17 cellular contexts compared by ENCODE assay signal in genomic region chr2:215692387-215693079, GRCh38.
A peak's percentile ranks its signal among the peaks of the same experiment; 100 is the strongest.
DNase-seq lines count a peak whose midpoint lies in the region; ATAC-seq, FAIRE-seq and TF ChIP-seq lines count a peak whose summit lies in the region.
"Had no signal": no experiment of that assay in that cellular context is flagged by ENCODE, and none has a peak within 500 bp of the region (broad histone marks: within the 10 kb centered on the region; RNA-seq: fewer than 3 reads in every experiment).

No MANE protein-coding gene starts in this region.

- H3K4me2 ChIP-seq in A549: peak overlapping the region; percentile 45; the same call in 1 of the 3 replicates
- peak overlapping the region; percentile 65 for H3K4me2 ChIP-seq in PC-3 (ENCODE audit: low read length)
- peak overlapping the region; percentile 69 for H3K4me2 ChIP-seq in endothelial cell of umbilical vein (ENCODE audit: insufficient read depth, low read length)

- FAIRE-seq in A549 (lab: Jason Lieb, UNC) (no peak), endothelial cell of umbilical vein (lab: Jason Lieb, UNC) (peak; percentile 21)
- FAIRE-seq: A204.1 had no signal

- CTCF ChIA-PET in A549 (lab: Yijun Ruan, JAX): interaction anchor here (0.8 kb wide), 1 partner anchor 99 kb away, joined by 3 read pairs; no protein-coding TSS in a partner anchor
- CTCF ChIA-PET in PC-3 (lab: Charles Lee): no interaction called here
- CTCF ChIA-PET in endothelial cell of umbilical vein (lab: Charles Lee): interaction anchor here (0.7 to 2.2 kb wide), 11 partner anchors 11 to 270 kb away, joined by 3 to 7 read pairs (median 3); no protein-coding TSS in a partner anchor

- H3K9ac ChIP-seq in PC-3 (ENCODE audit: low read length) (no peak overlapping the region), endothelial cell of umbilical vein (replicated peaks; ENCODE audit: extremely low read depth, insufficient read depth, low read length) (peak overlapping the region; percentile 61)

- no peak overlapping the region for H3K4me3 ChIP-seq in A549
- no peak overlapping the region for H3K4me3 ChIP-seq in PC-3 (ENCODE audit: low read length)
- H3K4me3 ChIP-seq in endothelial cell of umbilical vein (replicated peaks in 1 of 3; ENCODE audit: insufficient read depth in 1 of 3, low read depth in 1 of 3, low read length in 3 of 3): no peak overlapping the region
- H3K4me3 ChIP-seq in mesodermal cell (ENCODE audit: extremely low read depth, insufficient read depth, low read length, poor library complexity, severe bottlenecking): no peak overlapping the region
- no peak overlapping the region for H3K4me3 ChIP-seq in esophagus squamous epithelium
- H3K4me3 ChIP-seq: SJCRH30, skin epidermis had no signal

- TF ChIP-seq POLR2A in A549 (IDR thresholded peaks at IDR 0.05; ENCODE audit: low read length) (no peak), endothelial cell of umbilical vein (IDR thresholded peaks at IDR 0.05; ENCODE audit: low read depth, low read length) (no peak), esophagus squamous epithelium (IDR thresholded peaks at IDR 0.05) (no peak)

- no peaks in the 10 kb centered on the region for H3F3A ChIP-seq in PC-3 (ENCODE audit: low read length, unreplicated experiment)

- BruUV-seq in PC-3 (replicated peaks; lab: Mats Ljungman, UMichigan): no TSS peak
- BruUV-seq in endothelial cell of umbilical vein (replicated peaks; lab: Mats Ljungman, UMichigan): TSS peak; percentile 53

- TF ChIP-seq CTCF in A549 (IDR thresholded peaks at IDR 0.05): no peak
- TF ChIP-seq CTCF in PC-3 (conservative IDR thresholded peaks at IDR 0.05; ENCODE audit: low read depth, low read length): no peak
- TF ChIP-seq CTCF in endothelial cell of umbilical vein (IDR thresholded peaks at IDR 0.05; ENCODE audit: extremely low read depth in 1 of 2, insufficient read depth in 1 of 2, low read depth in 1 of 2, low read length in 2 of 2): no peak
- TF ChIP-seq CTCF in esophagus squamous epithelium (IDR thresholded peaks at IDR 0.05): no peak

- POLR2A ChIA-PET in A549 (lab: Yijun Ruan, JAX) (no interaction called here), PC-3 (lab: Charles Lee; ENCODE audit: unreplicated experiment) (no interaction called here), endothelial cell of umbilical vein (lab: Charles Lee) (interaction anchor here (1.1 to 1.6 kb wide), 3 partner anchors 90 to 259 kb away, joined by 3 to 6 read pairs (median 5); no protein-coding TSS in a partner anchor)

- intact Hi-C loops in PC-3 (cut with micrococcal nuclease): loop anchor here (5.0 kb wide), 1 partner anchor 255 kb away; the partner anchor contains the start of gene FN1
- intact Hi-C loops in endothelial cell of umbilical vein (cut with micrococcal nuclease): loop anchor here (1.0 to 5.0 kb wide), 7 partner anchors 19 to 256 kb away; partner anchors contain the start of gene FN1
- intact Hi-C loops in esophagus squamous epithelium (cut with DNase I): no loop called here

- no peaks in the 10 kb centered on the region for H3K79me2 ChIP-seq in PC-3 (ENCODE audit: low read length)
- no peaks in the 10 kb centered on the region for H3K79me2 ChIP-seq in endothelial cell of umbilical vein (ENCODE audit: control insufficient read depth, insufficient read depth, low read length)

- H3K36me3 ChIP-seq in PC-3 (ENCODE audit: low read depth, low read length): no peaks in the 10 kb centered on the region
- H3K36me3 ChIP-seq in endothelial cell of umbilical vein (ENCODE audit: control insufficient read depth in 2 of 2, extremely low read depth in 1 of 2, insufficient read depth in 2 of 2, low read length in 2 of 2): peaks cover 3 to 6% of the 10 kb centered on the region in 2 experiments
- no peaks in the 10 kb centered on the region for H3K36me3 ChIP-seq in mesodermal cell (ENCODE audit: control insufficient read depth, insufficient read depth, low read length)
- no peaks in the 10 kb centered on the region for H3K36me3 ChIP-seq in esophagus squamous epithelium
- H3K36me3 ChIP-seq: SJCRH30 had no signal

- H4K20me1 ChIP-seq in PC-3 (ENCODE audit: low read length): no peaks in the 10 kb centered on the region
- no peaks in the 10 kb centered on the region for H4K20me1 ChIP-seq in endothelial cell of umbilical vein (replicated peaks; ENCODE audit: control insufficient read depth, extremely low read depth, insufficient read depth, low read length)

- dilution Hi-C loops in endothelial cell of umbilical vein (cut with MboI; ENCODE audit: extremely low pct_ligation_motif_present, low sequenced_read_pairs): no loop called here

- H3K27ac ChIP-seq in A549 (peak overlapping the region; percentile 56 to 82; a peak in 5 of 6 replicates), PC-3 (ENCODE audit: low read length) (peak overlapping the region; percentile 62), endothelial cell of umbilical vein (ENCODE audit: insufficient read depth, low read depth, low read length) (peak overlapping the region; percentile 83), mesodermal cell (ENCODE audit: low read depth, low read length, severe bottlenecking) (peak overlapping the region; percentile 81), esophagus squamous epithelium (peak overlapping the region in 2 of 4 donors; percentile 25 to 31)
- H3K27ac ChIP-seq: SJCRH30 had no signal

- 88% methylated on average over 1 of the region's 1 CpG for WGBS in A549 (ENCODE audit: missing lambda C conversion rate)
- WGBS in mesodermal cell (ENCODE audit: insufficient coverage in 2 of 2), 2 experiments: 83% methylated on average over 1 of the region's 1 CpG; no CpG with 5 or more reads in 1 of the 2 experiments
- WGBS in esophagus squamous epithelium, 2 donors: 57 to 78% methylated on average over 1 of the region's 1 CpG

- DNase-seq in A549 (ENCODE audit: low read depth in 1 of 2, low spot score in 1 of 2) (no peak), PC-3 (no peak), endothelial cell of umbilical vein (ENCODE audit: low read depth, low spot score) (peak; percentile 82), esophagus squamous epithelium (lab: John Stamatoyannopoulos, UW) (no peak), activated gamma-delta T cell treated with Interleukin-2 at 50 U/mL for 16 hours (no peak), germinal center (ENCODE audit: low spot score) (no peak)
- DNase-seq: COR-L47, cortex of kidney, foreskin melanocyte, NCI-H1930, nephron progenitor cell, SJCRH30 had no signal

- peaks cover 2% of the 10 kb centered on the region; the same call in 1 of the 3 replicates for H3K9me3 ChIP-seq in A549
- no peaks in the 10 kb centered on the region for H3K9me3 ChIP-seq in PC-3 (ENCODE audit: low read length)
- no peaks in the 10 kb centered on the region for H3K9me3 ChIP-seq in endothelial cell of umbilical vein (replicated peaks; ENCODE audit: control insufficient read depth, insufficient read depth, low read length)
- H3K9me3 ChIP-seq in mesodermal cell (ENCODE audit: control insufficient read depth, low read length): peaks cover under 1% of the 10 kb centered on the region
- H3K9me3 ChIP-seq in esophagus squamous epithelium: no peaks in the 10 kb centered on the region
- H3K9me3 ChIP-seq: SJCRH30 had no signal

- H2AFZ ChIP-seq in PC-3 (ENCODE audit: low read length) (no peak overlapping the region), endothelial cell of umbilical vein (ENCODE audit: low read depth, low read length) (no peak overlapping the region)

- H3K27me3 ChIP-seq in PC-3 (ENCODE audit: low read length): no peaks in the 10 kb centered on the region
- H3K27me3 ChIP-seq in endothelial cell of umbilical vein (ENCODE audit: control insufficient read depth in 2 of 2, insufficient read depth in 2 of 2, low read length in 2 of 2): no peaks in the 10 kb centered on the region
- no peaks in the 10 kb centered on the region for H3K27me3 ChIP-seq in esophagus squamous epithelium
- H3K27me3 ChIP-seq: SJCRH30 had no signal

- peak in 1 of 2 experiments; percentile 47; a peak in 3 of 6 replicates for ATAC-seq in A549
- no peak; the same call in 1 of the 2 replicates for ATAC-seq in PC-3
- ATAC-seq in GM18867 (IDR thresholded peaks at IDR 0.05; ENCODE audit: unreplicated experiment): no peak
- ATAC-seq: activated naive CD4-positive, alpha-beta T cell treated with anti-CD3 and anti-CD28 coated beads, Interleukin-2, amount 50 U/mL, for 72 hours had no signal

- no peaks in the 10 kb centered on the region for H3K9me1 ChIP-seq in endothelial cell of umbilical vein (replicated peaks; ENCODE audit: control insufficient read depth, extremely low read depth, insufficient read depth, low read length)

- no peaks in the 10 kb centered on the region for H3K9me2 ChIP-seq in PC-3 (replicated peaks; ENCODE audit: low read length)

- no peak for TF ChIP-seq RAD21 in A549 (conservative IDR thresholded peaks at IDR 0.05 in 1 of 2, IDR thresholded peaks at IDR 0.05 in 1 of 2)

- H3K4me1 ChIP-seq in A549: peaks cover 23% of the 10 kb centered on the region
- peaks cover 32% of the 10 kb centered on the region for H3K4me1 ChIP-seq in PC-3 (ENCODE audit: insufficient read depth, low read length)
- peaks cover 33% of the 10 kb centered on the region for H3K4me1 ChIP-seq in endothelial cell of umbilical vein (ENCODE audit: control insufficient read depth, extremely low read depth, insufficient read depth, low read length)
- peaks cover 40% of the 10 kb centered on the region for H3K4me1 ChIP-seq in mesodermal cell (ENCODE audit: control insufficient read depth, insufficient read depth, low read length, poor library complexity, severe bottlenecking)
- peaks cover 0 to 11% (median 0%) of the 10 kb centered on the region in 3 donors for H3K4me1 ChIP-seq in esophagus squamous epithelium
- H3K4me1 ChIP-seq: SJCRH30 had no signal

- TF ChIP-seq EP300 in A549 (IDR thresholded peaks at IDR 0.05): no peak

TF ChIP-seq in A549, 52 proteins besides CTCF, POLR2A, EP300 and RAD21 (continues in another document):
- no peak for TF ChIP-seq FOSB (CRISPR knock-in tag; IDR thresholded peaks at IDR 0.05)
- TF ChIP-seq RNF2 (IDR thresholded peaks at IDR 0.05; ENCODE audit: borderline replicate concordance, low read depth): no peak
- no peak for TF ChIP-seq RCOR1 (IDR thresholded peaks at IDR 0.05; ENCODE audit: low read depth, low read length)
- no peak for TF ChIP-seq CHD4 (IDR thresholded peaks at IDR 0.05; ENCODE audit: borderline replicate concordance)
- TF ChIP-seq MYC (IDR thresholded peaks at IDR 0.05; ENCODE audit: borderline replicate concordance, low read length): no peak
- TF ChIP-seq ZNF302 (CRISPR knock-in tag; IDR thresholded peaks at IDR 0.05): no peak

TF ChIP-seq in endothelial cell of umbilical vein, 7 proteins besides CTCF, POLR2A, EP300 and RAD21:
- peak; percentile 68 for TF ChIP-seq JUN (IDR thresholded peaks at IDR 0.05; ENCODE audit: borderline replicate concordance, insufficient read depth, insufficient read length, low read depth)
- peak; percentile 22 for TF ChIP-seq GATA2 (IDR thresholded peaks at IDR 0.05; ENCODE audit: insufficient read depth, insufficient read length, low read depth, low read length)
- no peak for TF ChIP-seq MYC (IDR thresholded peaks at IDR 0.05; ENCODE audit: low read depth, low read length)
- peak; percentile 44 for TF ChIP-seq FOS (IDR thresholded peaks at IDR 0.05; ENCODE audit: borderline replicate concordance, insufficient read depth, low read length)
